ENCODE assay signal across 1 cellular context in the genomic region with DNA sequence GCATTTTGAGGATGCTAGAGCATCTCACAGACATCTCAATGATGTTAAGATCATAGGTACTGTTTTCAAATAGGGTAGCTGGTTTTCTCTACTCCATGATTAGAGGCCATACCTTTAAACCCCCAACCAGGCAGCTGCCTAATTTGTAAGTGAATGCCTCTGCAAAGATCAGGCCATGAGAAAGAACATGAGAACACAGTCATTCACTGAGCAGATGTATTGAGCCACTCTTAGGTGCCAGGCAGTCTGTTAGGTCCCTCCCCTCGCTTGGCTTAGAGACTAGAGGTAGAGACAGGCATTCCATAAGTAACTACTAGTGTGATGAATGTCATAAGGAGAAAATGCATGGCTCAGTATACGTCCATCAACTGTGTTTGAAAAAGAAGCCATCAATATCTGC.
TF ChIP-seq lines count a peak whose summit lies in the region.

No MANE protein-coding gene starts in this region.

TF ChIP-seq in WTC11, 78 proteins besides CTCF, POLR2A, EP300 and RAD21 (continued from another document):
- no peak for TF ChIP-seq ELF4 (CRISPR knock-in tag; IDR thresholded peaks at IDR 0.05; ENCODE audit: low read depth)
- TF ChIP-seq, protein P1, sequence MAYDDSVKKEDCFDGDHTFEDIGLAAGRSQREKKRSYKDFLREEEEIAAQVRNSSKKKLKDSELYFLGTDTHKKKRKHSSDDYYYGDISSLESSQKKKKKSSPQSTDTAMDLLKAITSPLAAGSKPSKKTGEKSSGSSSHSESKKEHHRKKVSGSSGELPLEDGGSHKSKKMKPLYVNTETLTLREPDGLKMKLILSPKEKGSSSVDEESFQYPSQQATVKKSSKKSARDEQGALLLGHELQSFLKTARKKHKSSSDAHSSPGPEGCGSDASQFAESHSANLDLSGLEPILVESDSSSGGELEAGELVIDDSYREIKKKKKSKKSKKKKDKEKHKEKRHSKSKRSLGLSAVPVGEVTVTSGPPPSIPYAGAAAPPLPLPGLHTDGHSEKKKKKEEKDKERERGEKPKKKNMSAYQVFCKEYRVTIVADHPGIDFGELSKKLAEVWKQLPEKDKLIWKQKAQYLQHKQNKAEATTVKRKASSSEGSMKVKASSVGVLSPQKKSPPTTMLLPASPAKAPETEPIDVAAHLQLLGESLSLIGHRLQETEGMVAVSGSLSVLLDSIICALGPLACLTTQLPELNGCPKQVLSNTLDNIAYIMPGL (CRISPR knock-in tag; IDR thresholded peaks at IDR 0.05), result no peak
